ENCODE assay signal across 16 cellular contexts in the genomic region with DNA sequence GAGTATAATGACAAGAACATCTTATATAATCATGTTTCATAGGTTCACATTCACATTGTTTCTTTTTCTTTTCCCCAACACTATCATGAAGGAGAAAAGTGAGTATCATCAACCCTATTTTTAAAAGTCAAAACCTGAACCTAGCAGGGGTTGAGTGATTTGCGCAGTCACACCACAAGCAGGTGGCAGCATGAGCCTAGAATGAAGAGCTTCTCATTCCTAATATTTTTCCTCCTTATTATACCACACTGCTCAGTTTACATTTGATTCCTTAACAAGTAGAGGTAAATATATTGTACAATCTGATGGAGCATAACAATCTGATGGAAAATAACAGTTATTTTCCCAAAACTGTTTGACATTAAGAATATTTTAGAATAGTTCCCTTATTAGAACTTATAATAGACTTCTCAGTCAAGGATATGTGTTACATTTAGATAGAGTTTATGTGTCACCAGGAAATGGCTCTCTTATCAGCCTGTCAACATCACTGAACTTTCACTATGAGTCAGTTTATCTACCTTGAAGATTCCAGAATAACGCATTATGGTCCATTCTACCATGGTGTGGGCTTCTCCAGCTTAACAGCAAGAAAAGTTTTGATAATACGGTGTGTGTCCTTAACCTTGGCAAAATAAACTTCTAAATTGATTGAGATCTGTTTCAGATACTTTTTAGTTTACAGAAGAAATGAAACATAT.
A peak's percentile ranks its signal among the peaks of the same experiment; 100 is the strongest.
DNase-seq lines count a peak whose midpoint lies in the region; ATAC-seq and TF ChIP-seq lines count a peak whose summit lies in the region.
"Had no signal": no experiment of that assay in that cellular context is flagged by ENCODE, and none has a peak within 500 bp of the region (broad histone marks: within the 10 kb centered on the region; RNA-seq: fewer than 3 reads in every experiment).

No MANE protein-coding gene starts in this region.

- peak; percentile 54 for TF ChIP-seq CTCF in left ventricle myocardium inferior (IDR thresholded peaks at IDR 0.05; ENCODE audit: borderline replicate concordance)
- TF ChIP-seq CTCF in chondrocyte (IDR thresholded peaks at IDR 0.05) = peak; percentile 50

- H3K27ac Mint-ChIP-seq in chondrocyte (ENCODE audit: unreplicated experiment) = no peak overlapping the region
- no peak overlapping the region for H3K27ac Mint-ChIP-seq in stimulated activated naive CD8-positive, alpha-beta T cell treated with anti-CD3 and anti-CD28 coated beads, Interleukin-15, amount 100 ng/mL, for 72 hours
- H3K27ac Mint-ChIP-seq: memory B cell had no signal

- H3K27me3 ChIP-seq in left ventricle myocardium inferior (ENCODE audit: low read depth) = no peaks in the 10 kb centered on the region
- H3K27me3 ChIP-seq in SJCRH30 = no peaks in the 10 kb centered on the region
- no peaks in the 10 kb centered on the region for H3K27me3 ChIP-seq in HAP-1 (ENCODE audit: low read depth)
- H3K27me3 ChIP-seq: BLaER1, dorsolateral prefrontal cortex, neutrophil, vagina had no signal

- in situ Hi-C loops in HAP-1 (cut with MboI; ENCODE audit: low sequenced_read_pairs) = loop anchor here (10.0 kb wide), 1 partner anchor 60 kb away; no protein-coding TSS in a partner anchor

- H3K4me1 Mint-ChIP-seq in chondrocyte (ENCODE audit: low read depth) = peaks cover 17% of the 10 kb centered on the region
- peaks cover 13% of the 10 kb centered on the region for H3K4me1 Mint-ChIP-seq in stimulated activated naive CD8-positive, alpha-beta T cell treated with anti-CD3 and anti-CD28 coated beads, Interleukin-15, amount 100 ng/mL, for 72 hours

- no peak overlapping the region for H3K4me3 Mint-ChIP-seq in chondrocyte (ENCODE audit: unreplicated experiment)
- no peak overlapping the region for H3K4me3 Mint-ChIP-seq in stimulated activated naive CD8-positive, alpha-beta T cell treated with anti-CD3 and anti-CD28 coated beads, Interleukin-15, amount 100 ng/mL, for 72 hours
- H3K4me3 Mint-ChIP-seq: memory B cell had no signal

- DNase-seq in left ventricle myocardium inferior (no peak), Right ventricle myocardium inferior (ENCODE audit: missing footprints) (no peak), OCI-M1 (lab: John Stamatoyannopoulos, UW) (peak; percentile 30), chondrocyte (ENCODE audit: low spot score) (no peak), SJCRH30 (no peak), globus pallidus (ENCODE audit: low spot score) (no peak), HAP-1 (ENCODE audit: low spot score in 2 of 2) (no peak)
- DNase-seq in stimulated activated naive CD8-positive, alpha-beta T cell treated with anti-CD3 and anti-CD28 coated beads, Interleukin-15, amount 100 ng/mL, for 72 hours = no peak
- DNase-seq: dorsolateral prefrontal cortex; GM23248; NCI-H1930; stimulated activated naive CD4-positive, alpha-beta T cell had no signal

- H3K36me3 Mint-ChIP-seq in chondrocyte (ENCODE audit: low read depth) = no peaks in the 10 kb centered on the region

- intact Hi-C loops in left ventricle myocardium inferior (cut with micrococcal nuclease) (no loop called here), Right ventricle myocardium inferior (cut with DNase I) (loop anchor here (2.0 to 10.0 kb wide), 2 partner anchors 190 to 390 kb away; no protein-coding TSS in a partner anchor)

- H3K9me3 ChIP-seq in left ventricle myocardium inferior (replicated peaks) (no peaks in the 10 kb centered on the region), SJCRH30 (replicated peaks) (no peaks in the 10 kb centered on the region), HAP-1 (no peaks in the 10 kb centered on the region)
- H3K9me3 ChIP-seq: BLaER1, neutrophil, vagina had no signal

- H3K36me3 ChIP-seq in left ventricle myocardium inferior (no peaks in the 10 kb centered on the region), SJCRH30 (peaks cover 82% of the 10 kb centered on the region), HAP-1 (replicated peaks) (no peaks in the 10 kb centered on the region)
- H3K36me3 ChIP-seq: BLaER1, neutrophil, vagina had no signal

- H3K4me3 ChIP-seq in left ventricle myocardium inferior (no peak overlapping the region), SJCRH30 (no peak overlapping the region), HAP-1 (no peak overlapping the region)
- H3K4me3 ChIP-seq: BLaER1, dorsolateral prefrontal cortex, GM23248, vagina had no signal

- no peaks in the 10 kb centered on the region for H3K4me1 ChIP-seq in left ventricle myocardium inferior
- H3K4me1 ChIP-seq in SJCRH30 = no peaks in the 10 kb centered on the region
- no peaks in the 10 kb centered on the region for H3K4me1 ChIP-seq in HAP-1
- H3K4me1 ChIP-seq: BLaER1 had no signal

- H3K27ac ChIP-seq in left ventricle myocardium inferior (replicated peaks) (no peak overlapping the region), SJCRH30 (no peak overlapping the region)
- H3K27ac ChIP-seq: BLaER1, dorsolateral prefrontal cortex, GM23248, neutrophil, vagina had no signal

- H3K9me3 Mint-ChIP-seq in chondrocyte (ENCODE audit: low read depth) = no peaks in the 10 kb centered on the region
- H3K9me3 Mint-ChIP-seq in stimulated activated naive CD8-positive, alpha-beta T cell treated with anti-CD3 and anti-CD28 coated beads, Interleukin-15, amount 100 ng/mL, for 72 hours = no peaks in the 10 kb centered on the region

- H3K27me3 Mint-ChIP-seq in chondrocyte (ENCODE audit: low read depth) = no peaks in the 10 kb centered on the region
- H3K27me3 Mint-ChIP-seq in stimulated activated naive CD8-positive, alpha-beta T cell treated with anti-CD3 and anti-CD28 coated beads, Interleukin-15, amount 100 ng/mL, for 72 hours = no peaks in the 10 kb centered on the region
- H3K27me3 Mint-ChIP-seq: memory B cell had no signal

- no peak for ATAC-seq in Right ventricle myocardium inferior
- peak; percentile 59 for ATAC-seq in stimulated activated naive CD8-positive, alpha-beta T cell treated with anti-CD3 and anti-CD28 coated beads, Interleukin-15, amount 100 ng/mL, for 72 hours
